10 cellular contexts compared by ENCODE assay signal in the genomic region with DNA sequence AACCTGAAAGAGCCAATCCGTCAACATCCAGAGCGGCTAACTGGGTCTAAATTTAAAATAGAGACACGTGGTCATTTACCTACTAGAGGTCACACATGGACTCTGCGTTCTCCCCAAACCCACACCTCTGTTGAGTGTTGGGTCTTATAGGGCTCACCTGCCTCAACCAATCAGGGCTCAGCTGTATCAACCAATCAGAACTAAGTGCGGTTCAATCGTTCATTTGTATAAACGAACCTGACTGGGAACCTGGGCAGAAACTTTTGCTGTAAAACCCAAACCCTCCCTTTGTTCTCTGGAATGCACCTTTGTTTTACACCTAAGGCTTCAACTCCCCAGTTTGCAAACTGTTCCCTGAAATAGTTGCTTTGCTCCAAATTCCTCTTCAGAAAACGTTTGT. TPM values are rescaled to one million over a fixed set of nuclear protein-coding genes. Genes with fewer than 3 reads are reported as not detected.
DNase-seq lines count a peak whose midpoint lies in the region; ATAC-seq and TF ChIP-seq lines count a peak whose summit lies in the region.
"Had no signal": no experiment of that assay in that cellular context is flagged by ENCODE, and none has a peak within 500 bp of the region (broad histone marks: within the 10 kb centered on the region; RNA-seq: fewer than 3 reads in every experiment).

No MANE protein-coding gene starts in this region.

- TF ChIP-seq CTCF in PC-9 (conservative IDR thresholded peaks at IDR 0.05) (no peak), glutamatergic neuron (IDR thresholded peaks at IDR 0.05; ENCODE audit: partially characterized antibody, unreplicated experiment) (no peak), uterus (IDR thresholded peaks at IDR 0.05) (no peak)

- peak overlapping the region; percentile 80 for H3K4me3 Mint-ChIP-seq in stimulated activated naive CD8-positive, alpha-beta T cell treated with anti-CD3 and anti-CD28 coated beads, Interleukin-15, Interleukin-2, amounts not matched to agents 100 ng/mL and 50 ng/mL, for 24 hours
- H3K4me3 Mint-ChIP-seq in glutamatergic neuron (ENCODE audit: unreplicated experiment) = peak overlapping the region; percentile 11

- BruUV-seq in PC-9 (replicated peaks; lab: Mats Ljungman, UMichigan) = no TSS peak

- peak overlapping the region; percentile 78; the same call in 1 of the 2 replicates for H3K4me3 ChIP-seq in PC-9
- H3K4me3 ChIP-seq in uterus = no peak overlapping the region

- H2AFZ ChIP-seq in PC-9 = no peak overlapping the region

- H3K9me2 ChIP-seq in PC-9 (ENCODE audit: insufficient read depth) = no peaks in the 10 kb centered on the region

- no peak for TF ChIP-seq POLR2A in uterus (IDR thresholded peaks at IDR 0.05)

- H3K36me3 Mint-ChIP-seq in stimulated activated naive CD8-positive, alpha-beta T cell treated with anti-CD3 and anti-CD28 coated beads, Interleukin-15, Interleukin-2, amounts not matched to agents 100 ng/mL and 50 ng/mL, for 24 hours (ENCODE audit: low read depth) = no peaks in the 10 kb centered on the region
- H3K36me3 Mint-ChIP-seq in glutamatergic neuron (ENCODE audit: unreplicated experiment) = no peaks in the 10 kb centered on the region

- no peak for DNase-seq in stimulated activated naive CD8-positive, alpha-beta T cell treated with anti-CD3 and anti-CD28 coated beads, Interleukin-15, Interleukin-2, amounts not matched to agents 100 U/mL and 50 U/mL, for 24 hours
- DNase-seq in PC-9 (no peak), glutamatergic neuron (no peak), uterus (no peak), head of caudate nucleus (no peak)
- DNase-seq: activated effector memory CD4-positive, alpha-beta T cell treated with Interleukin-2 at 50 U/mL for 16 hours; spleen had no signal

- no peaks in the 10 kb centered on the region for H3K9me3 Mint-ChIP-seq in stimulated activated naive CD8-positive, alpha-beta T cell treated with anti-CD3 and anti-CD28 coated beads, Interleukin-15, Interleukin-2, amounts not matched to agents 100 ng/mL and 50 ng/mL, for 24 hours
- H3K9me3 Mint-ChIP-seq in glutamatergic neuron (ENCODE audit: unreplicated experiment) = no peaks in the 10 kb centered on the region

- POLR2A ChIA-PET in PC-9 (lab: Charles Lee; ENCODE audit: unreplicated experiment) = no interaction called here

- peak overlapping the region; percentile 87 for H3K4me2 ChIP-seq in PC-9

- intact Hi-C loops in PC-9 (cut with micrococcal nuclease; ENCODE audit: unreplicated experiment) (no loop called here), uterus (cut with DNase I; ENCODE audit: low total_unique reads) (no loop called here), head of caudate nucleus (cut with DNase I) (no loop called here)

- peak overlapping the region; percentile 65 for H3K27ac Mint-ChIP-seq in stimulated activated naive CD8-positive, alpha-beta T cell treated with anti-CD3 and anti-CD28 coated beads, Interleukin-15, Interleukin-2, amounts not matched to agents 100 ng/mL and 50 ng/mL, for 24 hours
- H3K27ac Mint-ChIP-seq in glutamatergic neuron (ENCODE audit: unreplicated experiment) = no peak overlapping the region

- peaks cover 22% of the 10 kb centered on the region for H3K4me1 Mint-ChIP-seq in stimulated activated naive CD8-positive, alpha-beta T cell treated with anti-CD3 and anti-CD28 coated beads, Interleukin-15, Interleukin-2, amounts not matched to agents 100 ng/mL and 50 ng/mL, for 24 hours (ENCODE audit: low read depth)
- peaks cover 1% of the 10 kb centered on the region for H3K4me1 Mint-ChIP-seq in glutamatergic neuron (ENCODE audit: low read depth, unreplicated experiment)

- H3K9me3 ChIP-seq in PC-9 (ENCODE audit: insufficient read depth, low read depth) = no peaks in the 10 kb centered on the region
- H3K9me3 ChIP-seq in uterus = no peaks in the 10 kb centered on the region

- no peaks in the 10 kb centered on the region for H3K27me3 ChIP-seq in PC-9 (ENCODE audit: insufficient read depth, low read depth)
- no peaks in the 10 kb centered on the region for H3K27me3 ChIP-seq in uterus

- peaks cover 16% of the 10 kb centered on the region for H3K27me3 Mint-ChIP-seq in stimulated activated naive CD8-positive, alpha-beta T cell treated with anti-CD3 and anti-CD28 coated beads, Interleukin-15, Interleukin-2, amounts not matched to agents 100 ng/mL and 50 ng/mL, for 24 hours
- H3K27me3 Mint-ChIP-seq in glutamatergic neuron (ENCODE audit: unreplicated experiment) = peaks cover 1% of the 10 kb centered on the region

- ATAC-seq in stimulated activated naive CD8-positive, alpha-beta T cell treated with anti-CD3 and anti-CD28 coated beads, Interleukin-15, Interleukin-2, amounts not matched to agents 100 U/mL and 50 U/mL, for 24 hours = no peak
- ATAC-seq in GM18511 (IDR thresholded peaks at IDR 0.05; ENCODE audit: unreplicated experiment) = no peak
- ATAC-seq in activated CD4-positive, CD25-positive, alpha-beta regulatory T cell treated with anti-CD3 and anti-CD28 coated beads, Interleukin-2, amount 50 U/mL, for 24 hours = no peak

- CTCF ChIA-PET in PC-9 (lab: Charles Lee) = no interaction called here

- peaks cover 14% of the 10 kb centered on the region; the same call in 1 of the 2 replicates for H3F3A ChIP-seq in PC-9 (ENCODE audit: insufficient read depth, low read depth)

- H3K4me1 ChIP-seq in PC-9 (replicated peaks; ENCODE audit: insufficient read depth) (no peaks in the 10 kb centered on the region), uterus (no peaks in the 10 kb centered on the region)

- H4K20me1 ChIP-seq in PC-9 (ENCODE audit: insufficient read depth) = no peaks in the 10 kb centered on the region

- H3K79me2 ChIP-seq in PC-9 (ENCODE audit: low read depth) = no peaks in the 10 kb centered on the region

- H3K36me3 ChIP-seq in PC-9 (ENCODE audit: low read depth) (no peaks in the 10 kb centered on the region), uterus (no peaks in the 10 kb centered on the region)
- H3K36me3 ChIP-seq: spleen had no signal

- H3K27ac ChIP-seq in PC-9 (no peak overlapping the region), uterus (no peak overlapping the region)

RNA-seq across cellular contexts. Expression of gene DNAAF4, which starts 8.9 kb away (rescaled TPM):
- 5.5 and 6.2 TPM in 2 replicates for total RNA-seq in PC-9 (2021)
- total RNA-seq in glutamatergic neuron (ENCODE audit: unreplicated experiment) = 1.3 TPM
- 1 to 10 TPM in 3 of 4 donors, not detected in 1; 1.5 to 5.3 (median 1.6) TPM for total RNA-seq in uterus
